14 cellular contexts compared by ENCODE assay signal in the genomic region with DNA sequence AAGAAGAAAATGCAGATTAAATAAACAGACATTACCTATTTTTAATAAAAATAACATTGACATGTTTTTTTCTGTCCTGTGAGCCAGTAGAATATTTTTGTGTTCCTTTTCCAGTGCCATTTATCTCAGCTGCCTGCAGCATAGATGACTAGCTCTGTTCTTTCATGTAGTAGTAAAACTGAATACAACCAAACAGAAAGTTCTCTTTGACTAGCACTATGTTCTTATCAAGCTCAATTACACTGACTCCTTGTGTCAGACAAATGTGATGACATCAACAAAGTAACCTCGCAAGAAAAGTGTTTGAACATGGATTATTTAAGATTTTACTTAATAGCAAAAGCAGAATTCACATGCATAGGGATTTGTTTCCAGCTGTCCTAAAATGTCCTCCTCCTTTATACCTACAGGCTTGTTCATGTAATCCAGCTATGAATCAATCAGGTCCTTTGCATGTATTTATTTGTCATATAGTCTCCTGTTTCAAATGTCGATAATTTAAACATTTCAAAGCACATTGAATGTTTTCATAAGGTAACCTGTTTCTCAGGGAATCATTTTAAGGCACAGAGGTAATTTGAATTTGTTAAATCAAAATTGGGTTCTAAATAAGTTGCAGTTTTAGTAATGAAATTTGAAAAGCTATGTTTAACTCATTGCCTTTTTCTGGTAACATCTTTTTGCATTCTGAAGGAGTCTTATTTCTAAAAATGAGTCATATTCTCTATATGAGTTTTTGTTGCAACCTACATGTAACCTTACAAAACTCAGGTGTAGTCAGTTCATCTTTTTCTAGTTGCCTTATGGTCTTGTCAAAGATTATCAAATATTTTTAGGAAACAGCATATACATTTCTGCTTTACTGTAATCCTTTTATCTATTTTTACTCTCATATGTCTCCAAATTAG.
DNase-seq lines count a peak whose midpoint lies in the region; ATAC-seq and TF ChIP-seq lines count a peak whose summit lies in the region.
"Had no signal": no experiment of that assay in that cellular context is flagged by ENCODE, and none has a peak within 500 bp of the region (broad histone marks: within the 10 kb centered on the region; RNA-seq: fewer than 3 reads in every experiment).

No MANE protein-coding gene starts in this region.

- H3K9me3 ChIP-seq in GM23248 (ENCODE audit: low read depth) (no peaks in the 10 kb centered on the region), esophagus squamous epithelium (peaks cover 0 to 19% (median 0%) of the 10 kb centered on the region in 3 donors)
- H3K9me3 ChIP-seq: colonic mucosa, HAP-1, vagina had no signal

- no peak overlapping the region for H3K4me3 ChIP-seq in GM23248
- H3K4me3 ChIP-seq in esophagus squamous epithelium: no peak overlapping the region
- H3K4me3 ChIP-seq: colonic mucosa, HAP-1, vagina had no signal

- ATAC-seq in GM19351 (IDR thresholded peaks at IDR 0.05; ENCODE audit: unreplicated experiment) (peak; percentile 82), HG02840 (IDR thresholded peaks at IDR 0.05; ENCODE audit: low FRiP score, unreplicated experiment) (peak; percentile 69), HG03520 (IDR thresholded peaks at IDR 0.05; ENCODE audit: unreplicated experiment) (peak; percentile 89)

- TF ChIP-seq CTCF in GM13976 (IDR thresholded peaks at IDR 0.05; ENCODE audit: borderline replicate concordance, control extremely low read depth, extremely low read depth, insufficient read depth, missing control alignments) (no peak), esophagus squamous epithelium (IDR thresholded peaks at IDR 0.05) (no peak)

- 89 to 93% methylated on average over 2 of the region's 2 CpGs for WGBS in GM23248 (ENCODE audit: low coverage in 1 of 2, low lambda C conversion rate in 2 of 2, missing lambda C conversion rate in 2 of 2), 2 experiments
- 33 to 34% methylated on average over 2 of the region's 2 CpGs for WGBS in esophagus squamous epithelium, 2 donors

- no peak overlapping the region for H2AFZ ChIP-seq in GM23248

- H3K9me2 ChIP-seq in GM23248 (ENCODE audit: insufficient read depth): no peaks in the 10 kb centered on the region

- H3K27me3 ChIP-seq in GM23248 (replicated peaks; ENCODE audit: insufficient read depth) (0 out of 2 replicates have a peak, but pooled peaks cover 3% of the 10 kb centered on the region), esophagus squamous epithelium (no peaks in the 10 kb centered on the region)
- H3K27me3 ChIP-seq: colonic mucosa, vagina had no signal

- intact Hi-C loops in esophagus squamous epithelium (cut with DNase I): no loop called here

- no peaks in the 10 kb centered on the region for H4K20me1 ChIP-seq in GM23248 (ENCODE audit: insufficient read depth)

- no peak for TF ChIP-seq POLR2A in esophagus squamous epithelium (IDR thresholded peaks at IDR 0.05)

- DNase-seq in GM13976 (ENCODE audit: low spot score): peak; percentile 4
- no peak for DNase-seq in NCI-H146 treated with DMSO at 0.1 percent for 48 hours (lab: John Stamatoyannopoulos, UW; ENCODE audit: unreplicated experiment)
- no peak for DNase-seq in COR-L47 (lab: John Stamatoyannopoulos, UW)
- DNase-seq in GM23248: no peak
- DNase-seq in esophagus squamous epithelium (lab: John Stamatoyannopoulos, UW): no peak
- DNase-seq: colonic mucosa, DMS 273 treated with DMSO at 0.1 percent for 48 hours, NCI-H1105 treated with DMSO at 0.1 percent for 48 hours, NCI-H446 treated with DMSO at 0.1 percent for 48 hours had no signal

- H3K36me3 ChIP-seq in GM23248 (ENCODE audit: low read depth) (no peaks in the 10 kb centered on the region), esophagus squamous epithelium (no peaks in the 10 kb centered on the region)
- H3K36me3 ChIP-seq: colonic mucosa, HAP-1, vagina had no signal

- H3K9ac ChIP-seq in GM23248: no peak overlapping the region

- in situ Hi-C loops in GM13976 (cut with MboI; ENCODE audit: low sequenced_read_pairs, unreplicated experiment): no loop called here
- in situ Hi-C loops in GM23248 (cut with MboI): no loop called here

- no peaks in the 10 kb centered on the region for H3F3A ChIP-seq in GM23248 (ENCODE audit: insufficient read depth)

- no peak overlapping the region for H3K4me2 ChIP-seq in GM23248 (ENCODE audit: unreplicated experiment)

- H3K4me1 ChIP-seq in GM23248 (ENCODE audit: insufficient read depth): peaks cover 16% of the 10 kb centered on the region
- no peaks in the 10 kb centered on the region for H3K4me1 ChIP-seq in esophagus squamous epithelium
- H3K4me1 ChIP-seq: colonic mucosa, HAP-1, vagina had no signal

- H3K27ac ChIP-seq in GM23248 (no peak overlapping the region), esophagus squamous epithelium (no peak overlapping the region)
- H3K27ac ChIP-seq: colonic mucosa, vagina had no signal

- no peaks in the 10 kb centered on the region for H3K79me2 ChIP-seq in GM23248 (ENCODE audit: insufficient read depth)
